ENCODE assay signal across 1 cellular context in the genomic region with DNA sequence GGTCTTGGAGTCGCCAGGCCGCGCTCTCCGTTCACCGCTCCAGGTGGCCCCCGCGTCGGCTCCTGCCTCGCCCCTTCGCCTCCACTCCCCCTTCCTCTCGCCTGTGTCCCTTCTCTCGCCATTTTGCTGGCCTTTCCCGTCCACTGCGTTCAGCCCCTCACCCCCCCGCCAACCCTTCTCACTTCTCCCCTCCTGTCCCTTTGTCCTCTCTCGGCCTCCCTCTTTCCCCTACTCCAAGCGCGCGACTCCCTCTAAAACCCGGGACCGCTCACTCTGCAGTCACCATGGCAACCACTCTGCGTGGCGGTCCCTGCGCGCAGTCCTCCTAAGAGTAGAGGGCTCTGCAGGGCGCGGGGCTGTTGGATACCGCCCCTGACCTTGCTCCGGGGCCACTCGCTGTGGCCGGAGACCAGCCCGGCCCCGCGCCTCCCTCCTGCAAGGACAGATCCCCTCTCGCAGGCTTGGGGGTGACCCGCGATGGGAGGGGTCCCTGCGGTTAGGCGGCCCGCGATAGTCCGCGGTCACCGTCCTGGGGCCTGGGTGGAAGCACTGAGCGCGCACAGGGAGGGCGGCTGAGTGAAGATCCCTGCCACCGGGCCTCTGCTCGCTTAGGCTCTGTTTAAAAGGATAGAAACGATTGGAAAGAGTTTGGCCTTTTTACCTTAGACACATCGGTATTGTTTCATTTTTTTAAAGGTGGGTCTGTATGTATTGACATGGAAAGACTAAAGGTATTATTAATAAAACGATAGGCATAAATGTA.
TF ChIP-seq lines count a peak whose summit lies in the region.

No MANE protein-coding gene starts in this region.

TF ChIP-seq in endothelial cell of umbilical vein, 7 proteins besides CTCF, POLR2A, EP300 and RAD21 (continued from another document):
- TF ChIP-seq MAX (IDR thresholded peaks at IDR 0.05; ENCODE audit: insufficient read depth, insufficient read length) = no peak
- TF ChIP-seq POLR2AphosphoS5 (IDR thresholded peaks at IDR 0.05; ENCODE audit: insufficient read depth, low read depth, low read length) = no peak
- no peak for TF ChIP-seq FOS (IDR thresholded peaks at IDR 0.05; ENCODE audit: borderline replicate concordance, insufficient read depth, low read length)
- no peak for TF ChIP-seq JUN (IDR thresholded peaks at IDR 0.05; ENCODE audit: borderline replicate concordance, insufficient read depth, insufficient read length, low read depth)
- TF ChIP-seq MYC (IDR thresholded peaks at IDR 0.05; ENCODE audit: low read depth, low read length) = no peak
